34 cellular contexts compared by ENCODE assay signal in genomic region chr6:132716238-132716637, GRCh38. TPM values are rescaled to one million over a fixed set of nuclear protein-coding genes. Genes with fewer than 3 reads are reported as not detected.
"Had no signal": no experiment of that assay in that cellular context is flagged by ENCODE, and none has a peak within 500 bp of the region (broad histone marks: within the 10 kb centered on the region; RNA-seq: fewer than 3 reads in every experiment).

No MANE protein-coding gene starts in this region.

- DNase-seq: colonic mucosa; cortex of kidney; effector CD8-positive, alpha-beta T cell; effector memory CD8-positive, alpha-beta T cell; endodermal cell; erythroblast; esophagus squamous epithelium; foreskin fibroblast; foreskin melanocyte; gastrocnemius medialis; glutamatergic neuron; head of caudate nucleus; heart right ventricle; hippocampal formation; left cardiac atrium; left ventricle myocardium inferior; lower lobe of right lung; mesenchymal stem cell; mucosa of descending colon had no signal

- H3K9me3 ChIP-seq: colonic mucosa, esophagus squamous epithelium, gastrocnemius medialis, heart right ventricle, left ventricle myocardium inferior, lower lobe of right lung, mucosa of descending colon had no signal

- H3K4me3 ChIP-seq: colonic mucosa, esophagus squamous epithelium, gastrocnemius medialis, heart right ventricle, left ventricle myocardium inferior, lower lobe of right lung, mucosa of descending colon had no signal

- H3K27ac ChIP-seq: colonic mucosa, epithelial cell of prostate, esophagus squamous epithelium, gastrocnemius medialis, heart right ventricle, left ventricle myocardium inferior, lower lobe of right lung had no signal

- H3K4me1 ChIP-seq: colonic mucosa, esophagus squamous epithelium, gastrocnemius medialis, left ventricle myocardium inferior, lower lobe of right lung had no signal

- FAIRE-seq: endometrium, islet of Langerhans, keratinocyte had no signal

- H3K4me1 Mint-ChIP-seq: endodermal cell had no signal

- H3K9me3 Mint-ChIP-seq: dendritic cell treated with granulocyte-macrophage colony-stimulating factor and Interleukin-4, amounts not matched to agents 40 ng/mL and 50 ng/mL, for 4 days; effector memory CD8-positive, alpha-beta T cell; endodermal cell; mesothelial cell of epicardium had no signal

- ATAC-seq: effector memory CD8-positive, alpha-beta T cell; esophagus mucosa; gastrocnemius medialis; heart right ventricle; lower lobe of right lung; mucosa of descending colon had no signal

- H3K36me3 Mint-ChIP-seq: mesothelial cell of epicardium had no signal

- H3K27ac Mint-ChIP-seq: dendritic cell treated with granulocyte-macrophage colony-stimulating factor and Interleukin-4, amounts not matched to agents 40 ng/mL and 50 ng/mL, for 4 days; effector memory CD8-positive, alpha-beta T cell; endodermal cell; mesothelial cell of epicardium had no signal

- H3K27me3 ChIP-seq: colonic mucosa, esophagus squamous epithelium, gastrocnemius medialis had no signal

- H3K36me3 ChIP-seq: colonic mucosa, esophagus squamous epithelium, gastrocnemius medialis, heart right ventricle, left ventricle myocardium inferior, lower lobe of right lung had no signal

- H3K4me3 Mint-ChIP-seq: dendritic cell treated with granulocyte-macrophage colony-stimulating factor and Interleukin-4, amounts not matched to agents 40 ng/mL and 50 ng/mL, for 4 days; effector memory CD8-positive, alpha-beta T cell; endodermal cell; mesothelial cell of epicardium had no signal

RNA-seq across cellular contexts. Expression of gene VNN1, which starts 2.4 kb away (rescaled TPM):
- total RNA-seq: chondrocyte, endodermal cell, lung microvascular endothelial cell, mesothelial cell of epicardium had no signal

RNA-seq across cellular contexts. Expression of gene VNN2, which starts 41.5 kb away (rescaled TPM):
- total RNA-seq: chondrocyte, dermis microvascular lymphatic vessel endothelial cell, endodermal cell, glomerular endothelial cell, lung microvascular endothelial cell, mesothelial cell of epicardium, myocyte had no signal

RNA-seq across cellular contexts. Expression of gene TAAR1, which starts 57.3 kb away (rescaled TPM):
- total RNA-seq: chondrocyte, colonic mucosa, dermis microvascular lymphatic vessel endothelial cell, endodermal cell, esophagus mucosa, esophagus squamous epithelium, gastrocnemius medialis, glomerular endothelial cell, heart right ventricle, kidney epithelial cell, left cardiac atrium, left ventricle myocardium inferior, lower leg skin, lower lobe of right lung, lung microvascular endothelial cell, mesenteric fat pad, mesothelial cell of epicardium, mucosa of descending colon, myocyte had no signal
